ENCODE assay signal across 1 cellular context in the genomic region with DNA sequence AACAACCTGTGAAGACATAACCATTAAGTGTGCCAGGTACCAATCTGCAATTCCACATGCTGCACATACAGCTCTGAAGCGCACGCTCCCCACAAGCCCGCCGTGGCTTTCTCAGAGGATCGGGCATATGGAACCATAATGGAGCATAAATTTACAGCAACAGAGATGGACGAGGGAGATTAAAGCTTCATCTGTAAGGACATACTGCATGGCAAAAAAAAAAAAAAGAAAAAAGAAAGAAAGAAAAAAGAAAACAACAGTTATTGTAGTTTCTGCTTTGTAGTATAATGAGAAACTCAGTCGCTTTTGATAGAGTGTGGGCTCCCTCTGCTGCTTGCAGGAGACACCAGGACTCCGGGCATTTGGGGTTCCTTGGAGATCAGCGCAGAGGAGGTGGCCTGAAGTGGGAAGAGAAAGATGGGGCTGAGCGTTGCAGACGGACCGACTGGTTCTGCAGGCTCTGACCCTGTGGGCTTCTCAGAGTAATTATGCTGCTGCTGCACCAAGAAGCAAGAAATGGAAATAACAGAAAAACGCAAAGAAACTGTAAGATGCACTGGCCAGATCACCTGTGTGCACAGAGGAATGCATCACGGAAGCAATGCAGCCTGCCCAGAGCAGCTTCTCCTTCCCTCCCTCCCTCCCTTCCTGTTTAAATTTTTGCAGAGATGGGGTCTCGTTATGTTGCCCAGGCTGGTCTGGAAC.
TF ChIP-seq lines count a peak whose summit lies in the region.

No MANE protein-coding gene starts in this region.

TF ChIP-seq in GM23338, 12 proteins besides CTCF, POLR2A, EP300 and RAD21 (continued from another document):
- TF ChIP-seq, protein P1, sequence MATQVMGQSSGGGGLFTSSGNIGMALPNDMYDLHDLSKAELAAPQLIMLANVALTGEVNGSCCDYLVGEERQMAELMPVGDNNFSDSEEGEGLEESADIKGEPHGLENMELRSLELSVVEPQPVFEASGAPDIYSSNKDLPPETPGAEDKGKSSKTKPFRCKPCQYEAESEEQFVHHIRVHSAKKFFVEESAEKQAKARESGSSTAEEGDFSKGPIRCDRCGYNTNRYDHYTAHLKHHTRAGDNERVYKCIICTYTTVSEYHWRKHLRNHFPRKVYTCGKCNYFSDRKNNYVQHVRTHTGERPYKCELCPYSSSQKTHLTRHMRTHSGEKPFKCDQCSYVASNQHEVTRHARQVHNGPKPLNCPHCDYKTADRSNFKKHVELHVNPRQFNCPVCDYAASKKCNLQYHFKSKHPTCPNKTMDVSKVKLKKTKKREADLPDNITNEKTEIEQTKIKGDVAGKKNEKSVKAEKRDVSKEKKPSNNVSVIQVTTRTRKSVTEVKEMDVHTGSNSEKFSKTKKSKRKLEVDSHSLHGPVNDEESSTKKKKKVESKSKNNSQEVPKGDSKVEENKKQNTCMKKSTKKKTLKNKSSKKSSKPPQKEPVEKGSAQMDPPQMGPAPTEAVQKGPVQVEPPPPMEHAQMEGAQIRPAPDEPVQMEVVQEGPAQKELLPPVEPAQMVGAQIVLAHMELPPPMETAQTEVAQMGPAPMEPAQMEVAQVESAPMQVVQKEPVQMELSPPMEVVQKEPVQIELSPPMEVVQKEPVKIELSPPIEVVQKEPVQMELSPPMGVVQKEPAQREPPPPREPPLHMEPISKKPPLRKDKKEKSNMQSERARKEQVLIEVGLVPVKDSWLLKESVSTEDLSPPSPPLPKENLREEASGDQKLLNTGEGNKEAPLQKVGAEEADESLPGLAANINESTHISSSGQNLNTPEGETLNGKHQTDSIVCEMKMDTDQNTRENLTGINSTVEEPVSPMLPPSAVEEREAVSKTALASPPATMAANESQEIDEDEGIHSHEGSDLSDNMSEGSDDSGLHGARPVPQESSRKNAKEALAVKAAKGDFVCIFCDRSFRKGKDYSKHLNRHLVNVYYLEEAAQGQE (IDR thresholded peaks at IDR 0.05; ENCODE audit: unreplicated experiment), result no peak
